1 cellular context compared by ENCODE assay signal in the genomic region with DNA sequence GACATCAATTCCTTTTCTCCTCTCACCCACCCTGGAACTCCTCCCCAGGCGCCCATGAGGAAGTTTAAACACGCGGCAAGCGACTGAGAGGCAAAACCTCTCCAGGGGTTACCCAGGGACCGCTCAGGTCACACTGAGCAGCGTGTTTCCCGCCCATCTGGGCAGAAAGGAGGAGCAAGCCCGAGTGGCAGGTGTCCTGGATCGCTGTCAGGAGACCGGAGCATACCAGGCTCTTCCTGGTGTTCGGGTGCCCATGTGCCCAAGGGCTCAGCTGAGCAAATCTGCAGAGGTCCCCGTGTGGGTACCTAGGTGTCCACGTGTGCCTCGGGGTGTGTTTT.
A peak's percentile ranks its signal among the peaks of the same experiment; 100 is the strongest.
TF ChIP-seq lines count a peak whose summit lies in the region.

No MANE protein-coding gene starts in this region.

TF ChIP-seq in GM12878, 131 proteins besides CTCF, POLR2A, EP300 and RAD21:
- TF ChIP-seq SMC3 (IDR thresholded peaks at IDR 0.05; ENCODE audit: borderline replicate concordance, low read length) (no peak), MTA3 (IDR thresholded peaks at IDR 0.05; ENCODE audit: borderline replicate concordance, low read length) (no peak), ZNF687 (IDR thresholded peaks at IDR 0.05) (0 out of 2 replicates have a peak, but pooled peaks have one; percentile 12), RAD51 (IDR thresholded peaks at IDR 0.05) (peak; percentile 56), TAF1 (IDR thresholded peaks at IDR 0.05; ENCODE audit: borderline replicate concordance, low read depth, low read length) (no peak), STAT1 (conservative IDR thresholded peaks at IDR 0.05) (no peak), MEF2A (IDR thresholded peaks at IDR 0.05; ENCODE audit: insufficient read depth, low read depth, low read length) (no peak), TARDBP (IDR thresholded peaks at IDR 0.05; ENCODE audit: borderline replicate concordance) (no peak), HDAC6 (IDR thresholded peaks at IDR 0.05; ENCODE audit: unreplicated experiment) (no peak), SRF (IDR thresholded peaks at IDR 0.05; ENCODE audit: low read depth in 2 of 2, low read length in 2 of 2) (no peak), NFXL1 (IDR thresholded peaks at IDR 0.05; ENCODE audit: borderline replicate concordance) (peak; percentile 48; the same call in 1 of the 2 replicates), POLR2AphosphoS2 (IDR thresholded peaks at IDR 0.05; ENCODE audit: low read depth, low read length) (no peak), RB1 (IDR thresholded peaks at IDR 0.05; ENCODE audit: borderline replicate concordance) (peak; percentile 76; the same call in 1 of the 2 replicates), RCOR1 (conservative IDR thresholded peaks at IDR 0.05; ENCODE audit: low read depth, low read length) (no peak), MXI1 (IDR thresholded peaks at IDR 0.05; ENCODE audit: low read depth, low read length) (no peak), ZNF622 (IDR thresholded peaks at IDR 0.05) (no peak), BACH1 (IDR thresholded peaks at IDR 0.05; ENCODE audit: borderline replicate concordance) (0 out of 2 replicates have a peak, but pooled peaks have one; percentile 50), RELB (IDR thresholded peaks at IDR 0.05; ENCODE audit: low read depth) (0 out of 2 replicates have a peak, but pooled peaks have one; percentile 0), MTA2 (IDR thresholded peaks at IDR 0.05; ENCODE audit: low read depth) (peak; percentile 36; the same call in 1 of the 2 replicates)
- TF ChIP-seq, protein P1, sequence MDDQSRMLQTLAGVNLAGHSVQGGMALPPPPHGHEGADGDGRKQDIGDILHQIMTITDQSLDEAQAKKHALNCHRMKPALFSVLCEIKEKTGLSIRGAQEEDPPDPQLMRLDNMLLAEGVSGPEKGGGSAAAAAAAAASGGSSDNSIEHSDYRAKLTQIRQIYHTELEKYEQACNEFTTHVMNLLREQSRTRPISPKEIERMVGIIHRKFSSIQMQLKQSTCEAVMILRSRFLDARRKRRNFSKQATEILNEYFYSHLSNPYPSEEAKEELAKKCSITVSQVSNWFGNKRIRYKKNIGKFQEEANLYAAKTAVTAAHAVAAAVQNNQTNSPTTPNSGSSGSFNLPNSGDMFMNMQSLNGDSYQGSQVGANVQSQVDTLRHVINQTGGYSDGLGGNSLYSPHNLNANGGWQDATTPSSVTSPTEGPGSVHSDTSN (IDR thresholded peaks at IDR 0.05; ENCODE audit: insufficient replicate concordance, low read depth, low read length): peak; percentile 18
- TF ChIP-seq, protein P2, sequence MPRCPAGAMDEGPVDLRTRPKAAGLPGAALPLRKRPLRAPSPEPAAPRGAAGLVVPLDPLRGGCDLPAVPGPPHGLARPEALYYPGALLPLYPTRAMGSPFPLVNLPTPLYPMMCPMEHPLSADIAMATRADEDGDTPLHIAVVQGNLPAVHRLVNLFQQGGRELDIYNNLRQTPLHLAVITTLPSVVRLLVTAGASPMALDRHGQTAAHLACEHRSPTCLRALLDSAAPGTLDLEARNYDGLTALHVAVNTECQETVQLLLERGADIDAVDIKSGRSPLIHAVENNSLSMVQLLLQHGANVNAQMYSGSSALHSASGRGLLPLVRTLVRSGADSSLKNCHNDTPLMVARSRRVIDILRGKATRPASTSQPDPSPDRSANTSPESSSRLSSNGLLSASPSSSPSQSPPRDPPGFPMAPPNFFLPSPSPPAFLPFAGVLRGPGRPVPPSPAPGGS (IDR thresholded peaks at IDR 0.05; ENCODE audit: borderline replicate concordance, insufficient read depth, low read depth, low read length, poor library complexity, severe bottlenecking): no peak
TF ChIP-seq in GM12878: peak in this region for 8.
